In the genomic region with DNA sequence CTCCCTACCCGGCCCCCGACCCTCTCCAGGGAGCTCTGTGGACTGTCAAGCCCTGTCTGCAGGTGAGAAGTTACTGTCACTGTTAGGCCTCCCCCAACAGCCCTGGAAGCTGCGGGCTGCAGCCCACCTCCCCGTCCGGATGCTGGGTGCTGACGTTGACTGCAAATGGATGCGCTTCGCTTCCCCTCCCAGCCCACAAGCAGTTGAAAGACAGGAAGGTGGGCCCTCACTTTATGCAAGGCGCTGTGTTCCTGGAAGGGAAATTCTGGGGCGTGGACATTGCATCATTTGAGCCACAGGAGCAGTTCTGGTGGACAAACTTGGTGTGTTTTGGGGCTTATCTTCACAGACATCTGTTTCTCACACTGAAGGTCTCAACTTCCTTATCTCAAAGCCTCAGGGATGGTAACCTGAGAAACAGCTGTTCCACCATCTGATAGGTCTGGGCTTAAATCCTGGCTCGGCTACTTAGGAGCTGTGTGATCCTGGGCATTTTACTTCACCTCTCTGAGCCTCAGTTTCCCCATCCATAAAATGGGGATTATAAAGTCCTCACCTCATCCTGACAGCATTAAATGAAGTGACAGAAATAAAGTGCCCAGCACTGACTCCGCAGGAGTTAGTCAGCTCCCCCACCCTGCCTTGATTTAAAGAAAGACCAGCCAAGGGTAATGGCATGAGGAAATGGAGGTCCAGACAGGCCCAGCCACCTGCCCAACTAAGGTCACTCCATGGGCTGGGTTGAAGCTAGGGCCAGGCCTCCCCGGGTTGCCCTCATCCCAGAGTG, we compare ENCODE assay signal across 10 cellular contexts. TPM values are rescaled to one million over a fixed set of nuclear protein-coding genes. Genes with fewer than 3 reads are reported as not detected.
DNase-seq lines count a peak whose midpoint lies in the region; ATAC-seq and FAIRE-seq lines count a peak whose summit lies in the region.
"Had no signal": no experiment of that assay in that cellular context is flagged by ENCODE, and none has a peak within 500 bp of the region (broad histone marks: within the 10 kb centered on the region; RNA-seq: fewer than 3 reads in every experiment).

No MANE protein-coding gene starts in this region.

- H3K4me1 ChIP-seq in CD4-positive, CD25-positive, alpha-beta regulatory T cell (ENCODE audit: control insufficient read depth, insufficient read depth, low read length, poor library complexity, severe bottlenecking), result peaks cover 7% of the 10 kb centered on the region
- no peaks in the 10 kb centered on the region for H3K4me1 ChIP-seq in HAP-1
- H3K4me1 ChIP-seq: uterus had no signal

- ATAC-seq in CD4-positive, CD25-positive, alpha-beta regulatory T cell (ENCODE audit: low read depth in 2 of 2), result peak; percentile 32 to 44
- peak; percentile 53 for ATAC-seq in GM19397 (IDR thresholded peaks at IDR 0.05; ENCODE audit: unreplicated experiment)

- no peak for FAIRE-seq in urothelium cell line (lab: Jason Lieb, UNC)
- FAIRE-seq: keratinocyte had no signal

- no peaks in the 10 kb centered on the region for H3K36me3 Mint-ChIP-seq in CD4-positive, CD25-positive, alpha-beta regulatory T cell

- H3K27ac Mint-ChIP-seq in CD4-positive, CD25-positive, alpha-beta regulatory T cell, result peak overlapping the region in 2 of 3 donors; percentile 33 to 60

- H3K9me3 ChIP-seq in CD4-positive, CD25-positive, alpha-beta regulatory T cell (ENCODE audit: control insufficient read depth in 2 of 2, low read length in 2 of 2), result no peaks in the 10 kb centered on the region
- H3K9me3 ChIP-seq in HAP-1, result no peaks in the 10 kb centered on the region
- H3K9me3 ChIP-seq: uterus had no signal

- no peaks in the 10 kb centered on the region for H3K36me3 ChIP-seq in CD4-positive, CD25-positive, alpha-beta regulatory T cell (ENCODE audit: control insufficient read depth, insufficient read depth, low read length)
- no peaks in the 10 kb centered on the region for H3K36me3 ChIP-seq in HAP-1 (replicated peaks)
- H3K36me3 ChIP-seq: uterus had no signal

- peaks cover 4% of the 10 kb centered on the region for H3K27me3 Mint-ChIP-seq in CD4-positive, CD25-positive, alpha-beta regulatory T cell

- H3K9me3 Mint-ChIP-seq in CD4-positive, CD25-positive, alpha-beta regulatory T cell, result peaks cover 0 to 2% (median 0%) of the 10 kb centered on the region in 7 donors

- H3K27me3 ChIP-seq in CD4-positive, CD25-positive, alpha-beta regulatory T cell (ENCODE audit: control insufficient read depth, insufficient read depth, low read length), result no peaks in the 10 kb centered on the region
- peaks cover 5% of the 10 kb centered on the region; the same call in 1 of the 2 replicates for H3K27me3 ChIP-seq in HAP-1 (ENCODE audit: low read depth)
- H3K27me3 ChIP-seq: uterus had no signal

- in situ Hi-C loops in KBM-7 (cut with MboI; ENCODE audit: low pct_unique_long_range_greater_than_20kb, low sequenced_read_pairs) (no loop called here), HAP-1 (cut with MboI; ENCODE audit: low sequenced_read_pairs) (no loop called here)

- H3K4me1 Mint-ChIP-seq in CD4-positive, CD25-positive, alpha-beta regulatory T cell, result peaks cover 0 to 17% (median 4%) of the 10 kb centered on the region in 4 donors

- no peak overlapping the region for H3K27ac ChIP-seq in CD4-positive, CD25-positive, alpha-beta regulatory T cell (ENCODE audit: insufficient read depth, low read length, poor library complexity, severe bottlenecking)
- H3K27ac ChIP-seq: uterus had no signal

- no peak overlapping the region for H3K4me3 ChIP-seq in CD4-positive, CD25-positive, alpha-beta regulatory T cell (ENCODE audit: low read depth, low read length)
- no peak overlapping the region for H3K4me3 ChIP-seq in HAP-1
- H3K4me3 ChIP-seq: uterus had no signal

- DNase-seq in CD4-positive, CD25-positive, alpha-beta regulatory T cell, result peak in 2 of 3 donors; percentile 1 to 61
- DNase-seq in KBM-7, result peak; percentile 100
- peak; percentile 11 for DNase-seq in activated naive CD4-positive, alpha-beta T cell treated with Interleukin-2 at 50 U/mL for 16 hours
- peak; percentile 14 to 42 for DNase-seq in stimulated activated CD8-positive, alpha-beta memory T cell treated with anti-CD3 and anti-CD28 coated beads, Interleukin-15, amount 100 ng/mL, for 48 hours (ENCODE audit: low read depth in 2 of 2)
- DNase-seq in HAP-1 (ENCODE audit: low spot score in 2 of 2), result no peak
- DNase-seq in urothelium cell line (ENCODE audit: low spot score), result no peak
- DNase-seq in SW480 (ENCODE audit: low spot score), result no peak

- H3K4me3 Mint-ChIP-seq in CD4-positive, CD25-positive, alpha-beta regulatory T cell, result no peak overlapping the region

RNA-seq across cellular contexts. Expression of gene DRC7, which starts 4.6 kb away (rescaled TPM):
- total RNA-seq in CD4-positive, CD25-positive, alpha-beta regulatory T cell, result not detected
- not detected for polyA plus RNA-seq in CD4-positive, CD25-positive, alpha-beta regulatory T cell
- polyA plus RNA-seq: keratinocyte had no signal

RNA-seq across cellular contexts. Expression of gene ADGRG3, which starts 21.9 kb away (rescaled TPM):
- 0.32 TPM for total RNA-seq in CD4-positive, CD25-positive, alpha-beta regulatory T cell
- not detected for polyA plus RNA-seq in CD4-positive, CD25-positive, alpha-beta regulatory T cell
- polyA plus RNA-seq: keratinocyte had no signal

RNA-seq across cellular contexts. Expression of gene KATNB1, which starts 45.6 kb away (rescaled TPM):
- total RNA-seq in CD4-positive, CD25-positive, alpha-beta regulatory T cell, result 16.4 TPM
- polyA plus RNA-seq in CD4-positive, CD25-positive, alpha-beta regulatory T cell, result 10 to 100 TPM; 12.8 to 20.3 (median 18.7) TPM

Comparison
In these comparisons a context has a peak if more than half of its experiments do, and no peak if none do; other contexts are left out.
1. DNase-seq: peak in CD4-positive, CD25-positive, alpha-beta regulatory T cell (2 of 3), KBM-7 (single experiment), activated naive CD4-positive, alpha-beta T cell treated with Interleukin-2 at 50 U/mL for 16 hours (single experiment) and stimulated activated CD8-positive, alpha-beta memory T cell treated with anti-CD3 and anti-CD28 coated beads, Interleukin-15, amount 100 ng/mL, for 48 hours (2 of 2); none in HAP-1 (0 of 2), urothelium cell line (single experiment) and SW480 (single experiment).